In genomic region chr19:55606471-55606787, GRCh38 we compare ENCODE assay signal across 7 cellular contexts. TPM values are rescaled to one million over a fixed set of nuclear protein-coding genes. Genes with fewer than 3 reads are reported as not detected.
DNase-seq lines count a peak whose midpoint lies in the region; ATAC-seq and TF ChIP-seq lines count a peak whose summit lies in the region.

No MANE protein-coding gene starts in this region.

- H3K36me3 Mint-ChIP-seq in activated naive CD4-positive, alpha-beta T cell treated with anti-CD3 and anti-CD28 coated beads, Interleukin-2, amount 50 U/mL, for 72 hours, result peaks cover 16 to 27% of the 10 kb centered on the region in 2 donors

- H3K36me3 ChIP-seq in HUES48 (ENCODE audit: control insufficient read depth, insufficient read depth, low read length) (peaks cover 11% of the 10 kb centered on the region), stomach (peaks cover 0 to 46% (median 35%) of the 10 kb centered on the region in 4 donors)

- H3K9me3 ChIP-seq in HUES48 (ENCODE audit: control insufficient read depth, insufficient read depth, low read length), result no peaks in the 10 kb centered on the region
- H3K9me3 ChIP-seq in iPS-18c (ENCODE audit: control insufficient read depth, insufficient read depth, low read length), result no peaks in the 10 kb centered on the region
- H3K9me3 ChIP-seq in stomach, result no peaks in the 10 kb centered on the region

- TF ChIP-seq CTCF in stomach (IDR thresholded peaks at IDR 0.05), result no peak

- peak overlapping the region; percentile 90 to 96 for H3K27ac Mint-ChIP-seq in activated naive CD4-positive, alpha-beta T cell treated with anti-CD3 and anti-CD28 coated beads, Interleukin-2, amount 50 U/mL, for 72 hours

- H3K9ac ChIP-seq in HUES48 (ENCODE audit: low read depth, low read length), result no peak overlapping the region

- TF ChIP-seq POLR2A in stomach (IDR thresholded peaks at IDR 0.05), result no peak

- H3K27me3 ChIP-seq in HUES48 (ENCODE audit: control insufficient read depth, insufficient read depth, low read length) (no peaks in the 10 kb centered on the region), stomach (no peaks in the 10 kb centered on the region)

- peak overlapping the region; percentile 82 for H3K4me3 ChIP-seq in HUES48 (ENCODE audit: low read depth, low read length)
- H3K4me3 ChIP-seq in iPS-18c (ENCODE audit: insufficient read depth, low read depth, low read length), result peak overlapping the region; percentile 82; the same call in 1 of the 2 replicates
- peak overlapping the region; percentile 79 to 98 (median 83) for H3K4me3 ChIP-seq in stomach

- H3K4me1 ChIP-seq in HUES48 (ENCODE audit: control insufficient read depth, insufficient read depth, low read length) (peaks cover 7% of the 10 kb centered on the region), stomach (peaks cover 23 to 87% (median 59%) of the 10 kb centered on the region in 4 donors)

- TF ChIP-seq EP300 in stomach (IDR thresholded peaks at IDR 0.05), result no peak

- H3K27ac ChIP-seq in HUES48 (ENCODE audit: low read depth, low read length) (peak overlapping the region; percentile 95), stomach (peak overlapping the region; percentile 25 to 98 (median 96))

- ATAC-seq in activated naive CD4-positive, alpha-beta T cell treated with anti-CD3 and anti-CD28 coated beads, Interleukin-2, amount 50 U/mL, for 72 hours, result no peak
- no peak for ATAC-seq in HG03442 (IDR thresholded peaks at IDR 0.05; ENCODE audit: unreplicated experiment)

- intact Hi-C loops in stomach (cut with DNase I; ENCODE audit: low total_unique reads), result no loop called here

- H3K9me3 Mint-ChIP-seq in activated naive CD4-positive, alpha-beta T cell treated with anti-CD3 and anti-CD28 coated beads, Interleukin-2, amount 50 U/mL, for 72 hours, result no peaks in the 10 kb centered on the region

- DNase-seq in activated naive CD4-positive, alpha-beta T cell treated with anti-CD3 and anti-CD28 coated beads, Interleukin-2, amount 50 U/mL, for 72 hours (ENCODE audit: low spot score in 2 of 2), result no peak
- DNase-seq in stomach (no peak), DMS153 treated with DMSO at 0.1 percent for 48 hours (lab: John Stamatoyannopoulos, UW; ENCODE audit: unreplicated experiment) (no peak), NCI-H1417 (lab: John Stamatoyannopoulos, UW) (no peak)

- WGBS in stomach, 5 donors, result 20 to 23% (median 21%) methylated on average over 12 of the region's 12 CpGs

RNA-seq across cellular contexts. Expression of gene ZNF865, which starts 1.0 kb away (rescaled TPM):
- total RNA-seq in activated naive CD4-positive, alpha-beta T cell treated with anti-CD3 and anti-CD28 coated beads, Interleukin-2, amount 50 U/mL, for 72 hours, result 10 to 100 TPM; 13.7 to 15.5 TPM
- 10 to 100 TPM in 3 of 5 donors, 1 to 10 TPM in 2; 1.3 to 60.5 (median 11.6) TPM for total RNA-seq in stomach
- 1 to 10 TPM; 5.3 to 6.3 (median 6.1) TPM for polyA plus RNA-seq in stomach

RNA-seq across cellular contexts. Expression of gene ZNF524, which starts 6.3 kb away (rescaled TPM):
- 10 to 100 TPM; 21.4 to 29.7 TPM for total RNA-seq in activated naive CD4-positive, alpha-beta T cell treated with anti-CD3 and anti-CD28 coated beads, Interleukin-2, amount 50 U/mL, for 72 hours
- total RNA-seq in stomach, result 10 to 100 TPM in 3 of 5 donors, 1 to 10 TPM in 2; 2.9 to 54.3 (median 17.4) TPM
- 10 to 100 TPM; 61.3 to 70.7 (median 68.9) TPM for polyA plus RNA-seq in stomach

RNA-seq across cellular contexts. Expression of gene FIZ1, which starts 7.1 kb away (rescaled TPM):
- total RNA-seq in activated naive CD4-positive, alpha-beta T cell treated with anti-CD3 and anti-CD28 coated beads, Interleukin-2, amount 50 U/mL, for 72 hours, result 10 to 100 TPM; 10.2 to 12.3 TPM
- total RNA-seq in stomach, result 10 to 100 TPM in 1 of 5 donors, 1 to 10 TPM in 3, not detected in 1; 4.0 to 16.8 (median 6.7) TPM
- 10 to 100 TPM in 1 of 3 donors, 1 to 10 TPM in 2; 8.7 to 10.8 (median 9.4) TPM for polyA plus RNA-seq in stomach

RNA-seq across cellular contexts. Expression of gene ZNF784, which starts 17.9 kb away (rescaled TPM):
- 1 to 10 TPM; 3.6 to 3.9 TPM for total RNA-seq in activated naive CD4-positive, alpha-beta T cell treated with anti-CD3 and anti-CD28 coated beads, Interleukin-2, amount 50 U/mL, for 72 hours
- total RNA-seq in stomach, result 10 to 100 TPM in 1 of 5 donors, 1 to 10 TPM in 3, not detected in 1; 1.8 to 15.1 (median 4.6) TPM
- 1 to 10 TPM; 4.2 to 6.0 (median 5.9) TPM for polyA plus RNA-seq in stomach

RNA-seq across cellular contexts. Expression of gene ZNF579, which starts 25.8 kb away (rescaled TPM):
- total RNA-seq in activated naive CD4-positive, alpha-beta T cell treated with anti-CD3 and anti-CD28 coated beads, Interleukin-2, amount 50 U/mL, for 72 hours, result 10 to 100 TPM in 1 of 2 donors, 1 to 10 TPM in 1; 8.7 to 10.1 TPM
- total RNA-seq in stomach, result 10 to 100 TPM in 1 of 5 donors, 1 to 10 TPM in 4; 3.1 to 12.1 (median 5.1) TPM
- polyA plus RNA-seq in stomach, result 10 to 100 TPM; 10.8 to 13.0 (median 11.0) TPM
